Comparison of ENCODE assay signal across 27 cellular contexts in genomic region chr4:52548818-52549570, GRCh38.
"Had no signal": no experiment of that assay in that cellular context is flagged by ENCODE, and none has a peak within 500 bp of the region (broad histone marks: within the 10 kb centered on the region; RNA-seq: fewer than 3 reads in every experiment).

No MANE protein-coding gene starts in this region.

- H3K36me3 ChIP-seq: adrenal gland, ascending aorta, brain microvascular endothelial cell, esophagus squamous epithelium, left lung, sigmoid colon, upper lobe of right lung had no signal

- H3K27ac Mint-ChIP-seq: activated CD4-positive, alpha-beta memory T cell treated with anti-CD3 and anti-CD28 coated beads for 36 hours; activated naive CD4-positive, alpha-beta T cell treated with anti-CD3 and anti-CD28 coated beads, Interleukin-2, amount 10 ng/mL, durations not matched to agents 7 days and 5 days; activated T-cell treated with anti-CD3 and anti-CD28 coated beads, Interleukin-2, amount 50 U/mL, for 72 hours; naive B cell; progenitor cell of endocrine pancreas; T-helper 1 cell treated with Interleukin-12 subunit alpha and Interleukin-12 subunit beta and Interleukin-4 antibody, amounts not matched to agents 30 μg/mL and 1 μg/mL, for 36 hours; WTC11 had no signal

- DNase-seq: activated CD4-positive, alpha-beta memory T cell treated with anti-CD3 and anti-CD28 coated beads for 36 hours; activated CD4-positive, alpha-beta T cell treated with anti-CD3 and anti-CD28 coated beads for 4 hours; activated effector memory CD4-positive, alpha-beta T cell treated with anti-CD3 and anti-CD28 coated beads, Interleukin-2, amount 50 U/mL, for 16 hours; activated naive CD4-positive, alpha-beta T cell treated with anti-CD3 and anti-CD28 coated beads, Interleukin-2, amount 10 ng/mL, durations not matched to agents 7 days and 5 days; activated T-cell treated with anti-CD3 and anti-CD28 coated beads, Interleukin-2, amount 50 U/mL, for 72 hours; adrenal gland; brain microvascular endothelial cell; effector memory CD4-positive, alpha-beta T cell; esophagus squamous epithelium; kidney; left lung; naive B cell; retina; sigmoid colon; stimulated activated CD4-positive, alpha-beta T cell treated with anti-CD3 and anti-CD28 coated beads, Interleukin-2, amount 100 ng/mL, for 48 hours; stimulated activated CD8-positive, alpha-beta memory T cell treated with anti-CD3 and anti-CD28 coated beads, Interleukin-4, amount 100 ng/mL, for 48 hours; stimulated activated naive CD4-positive, alpha-beta T cell; T1000; upper lobe of right lung had no signal

- H3K4me2 ChIP-seq: smooth muscle cell had no signal

- H3K4me1 Mint-ChIP-seq: activated naive CD4-positive, alpha-beta T cell treated with anti-CD3 and anti-CD28 coated beads, Interleukin-2, amount 10 ng/mL, durations not matched to agents 7 days and 5 days; central memory CD8-positive, alpha-beta T cell had no signal

- H3K4me3 Mint-ChIP-seq: activated CD4-positive, alpha-beta memory T cell treated with anti-CD3 and anti-CD28 coated beads for 36 hours; activated naive CD4-positive, alpha-beta T cell treated with anti-CD3 and anti-CD28 coated beads, Interleukin-2, amount 10 ng/mL, durations not matched to agents 7 days and 5 days; activated T-cell treated with anti-CD3 and anti-CD28 coated beads, Interleukin-2, amount 50 U/mL, for 72 hours; central memory CD8-positive, alpha-beta T cell; naive B cell; T-helper 1 cell treated with Interleukin-12 subunit alpha and Interleukin-12 subunit beta and Interleukin-4 antibody, amounts not matched to agents 30 μg/mL and 1 μg/mL, for 36 hours; WTC11 had no signal

- H3K9me3 Mint-ChIP-seq: activated CD4-positive, alpha-beta memory T cell treated with anti-CD3 and anti-CD28 coated beads for 36 hours; activated naive CD4-positive, alpha-beta T cell treated with anti-CD3 and anti-CD28 coated beads, Interleukin-2, amount 10 ng/mL, durations not matched to agents 7 days and 5 days; activated T-cell treated with anti-CD3 and anti-CD28 coated beads, Interleukin-2, amount 50 U/mL, for 72 hours; central memory CD8-positive, alpha-beta T cell; naive B cell; T-helper 1 cell treated with Interleukin-12 subunit alpha and Interleukin-12 subunit beta and Interleukin-4 antibody, amounts not matched to agents 30 μg/mL and 1 μg/mL, for 36 hours had no signal

- H3K36me3 Mint-ChIP-seq: activated CD4-positive, alpha-beta memory T cell treated with anti-CD3 and anti-CD28 coated beads for 36 hours; activated naive CD4-positive, alpha-beta T cell treated with anti-CD3 and anti-CD28 coated beads, Interleukin-2, amount 10 ng/mL, durations not matched to agents 7 days and 5 days; naive B cell; WTC11 had no signal

- H3K9me3 ChIP-seq: adrenal gland, ascending aorta, esophagus squamous epithelium, left lung, sigmoid colon, upper lobe of right lung had no signal

- H3K27me3 ChIP-seq: adrenal gland, ascending aorta, brain microvascular endothelial cell, left lung, sigmoid colon, upper lobe of right lung had no signal

- H3K27me3 Mint-ChIP-seq: progenitor cell of endocrine pancreas had no signal

- FAIRE-seq: colon, endothelial cell of umbilical vein, kidney had no signal

- H3K27ac ChIP-seq: adrenal gland, ascending aorta, brain microvascular endothelial cell, esophagus squamous epithelium, left lung, sigmoid colon, upper lobe of right lung had no signal

- H3K4me3 ChIP-seq: adrenal gland, ascending aorta, esophagus squamous epithelium, left lung, sigmoid colon, smooth muscle cell, upper lobe of right lung had no signal

- ATAC-seq: left lung, upper lobe of right lung, WTC11 had no signal

- H3K4me1 ChIP-seq: ascending aorta, left lung, sigmoid colon, upper lobe of right lung had no signal
